Comparison of ENCODE assay signal across 17 cellular contexts in the genomic region with DNA sequence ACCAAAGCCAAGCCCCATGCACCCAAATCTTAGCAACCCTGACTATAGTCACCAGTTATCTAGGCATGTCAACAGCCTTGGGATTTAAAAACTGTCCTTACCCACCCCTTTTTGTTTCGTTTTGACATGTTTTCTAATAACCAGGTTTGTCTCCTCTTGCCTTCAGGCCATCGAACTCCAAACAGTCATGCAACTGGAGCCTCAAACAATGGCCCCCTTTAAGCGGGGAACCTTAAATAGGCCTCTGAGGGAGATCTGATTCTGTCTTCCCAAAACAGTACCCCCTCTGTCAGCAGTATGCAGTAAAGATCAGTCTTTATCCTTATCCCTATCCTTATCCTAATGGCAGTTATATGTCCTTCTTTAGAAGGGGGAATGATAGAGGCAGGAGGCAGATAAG.
"Had no signal": no experiment of that assay in that cellular context is flagged by ENCODE, and none has a peak within 500 bp of the region (broad histone marks: within the 10 kb centered on the region; RNA-seq: fewer than 3 reads in every experiment).

No MANE protein-coding gene starts in this region.

- H3K9me3 ChIP-seq: testis, upper lobe of right lung had no signal

- H3K9me3 Mint-ChIP-seq: activated CD4-positive, alpha-beta T cell treated with anti-CD3 and anti-CD28 coated beads, Interleukin-2, amount 10 ng/mL, durations not matched to agents 7 days and 5 days; activated naive CD4-positive, alpha-beta T cell treated with anti-CD3 and anti-CD28 coated beads, Interleukin-2, amount 10 ng/mL, durations not matched to agents 7 days and 5 days; activated naive CD8-positive, alpha-beta T cell treated with anti-CD3 and anti-CD28 coated beads, Interleukin-2, amount 50 U/mL, for 24 hours had no signal

- H3K4me1 ChIP-seq: testis, upper lobe of right lung had no signal

- FAIRE-seq: frontal cortex, kidney had no signal

- H3K27ac Mint-ChIP-seq: activated CD4-positive, alpha-beta T cell treated with anti-CD3 and anti-CD28 coated beads, Interleukin-2, amount 10 ng/mL, durations not matched to agents 7 days and 5 days; activated naive CD4-positive, alpha-beta T cell treated with anti-CD3 and anti-CD28 coated beads, Interleukin-2, amount 10 ng/mL, durations not matched to agents 7 days and 5 days; activated naive CD8-positive, alpha-beta T cell treated with anti-CD3 and anti-CD28 coated beads, Interleukin-2, amount 50 U/mL, for 24 hours; effector memory CD8-positive, alpha-beta T cell; progenitor cell of endocrine pancreas had no signal

- H3K36me3 Mint-ChIP-seq: activated naive CD4-positive, alpha-beta T cell treated with anti-CD3 and anti-CD28 coated beads, Interleukin-2, amount 10 ng/mL, durations not matched to agents 7 days and 5 days had no signal

- H3K4me3 Mint-ChIP-seq: activated CD4-positive, alpha-beta T cell treated with anti-CD3 and anti-CD28 coated beads, Interleukin-2, amount 10 ng/mL, durations not matched to agents 7 days and 5 days; activated naive CD4-positive, alpha-beta T cell treated with anti-CD3 and anti-CD28 coated beads, Interleukin-2, amount 10 ng/mL, durations not matched to agents 7 days and 5 days; activated naive CD8-positive, alpha-beta T cell treated with anti-CD3 and anti-CD28 coated beads, Interleukin-2, amount 50 U/mL, for 24 hours; effector memory CD8-positive, alpha-beta T cell had no signal

- ATAC-seq: activated naive CD8-positive, alpha-beta T cell treated with anti-CD3 and anti-CD28 coated beads, Interleukin-2, amount 50 U/mL, for 24 hours; effector memory CD8-positive, alpha-beta T cell; left lobe of liver; upper lobe of right lung had no signal

- H3K27ac ChIP-seq: testis, upper lobe of right lung had no signal

- H3K27me3 Mint-ChIP-seq: activated CD4-positive, alpha-beta T cell treated with anti-CD3 and anti-CD28 coated beads, Interleukin-2, amount 10 ng/mL, durations not matched to agents 7 days and 5 days; activated naive CD4-positive, alpha-beta T cell treated with anti-CD3 and anti-CD28 coated beads, Interleukin-2, amount 10 ng/mL, durations not matched to agents 7 days and 5 days; activated naive CD8-positive, alpha-beta T cell treated with anti-CD3 and anti-CD28 coated beads, Interleukin-2, amount 50 U/mL, for 24 hours; effector memory CD8-positive, alpha-beta T cell; progenitor cell of endocrine pancreas had no signal

- H3K27me3 ChIP-seq: testis, upper lobe of right lung had no signal

- H3K36me3 ChIP-seq: upper lobe of right lung had no signal

- H3K4me3 ChIP-seq: lung, testis, upper lobe of right lung had no signal

- DNase-seq: activated CD4-positive, alpha-beta T cell treated with anti-CD3 and anti-CD28 coated beads, Interleukin-2, amount 10 ng/mL, durations not matched to agents 7 days and 5 days; activated CD8-positive, alpha-beta memory T cell treated with anti-CD3 and anti-CD28 coated beads, Interleukin-2, amount 50 U/mL, for 4 hours; activated effector memory CD4-positive, alpha-beta T cell treated with Interleukin-2 at 50 U/mL for 16 hours; activated naive CD4-positive, alpha-beta T cell treated with anti-CD3 and anti-CD28 coated beads, Interleukin-2, amount 10 ng/mL, durations not matched to agents 7 days and 5 days; activated naive CD8-positive, alpha-beta T cell treated with anti-CD3 and anti-CD28 coated beads, Interleukin-2, amount 50 U/mL, for 24 hours; activated T-cell treated with anti-CD3 and anti-CD28 coated beads, Interleukin-2, amount 50 U/mL, for 48 hours; effector memory CD8-positive, alpha-beta T cell; hypothalamus; kidney; T-helper 1 cell; T-helper 9 cell; testis; upper lobe of right lung had no signal

- H3K4me1 Mint-ChIP-seq: activated CD4-positive, alpha-beta T cell treated with anti-CD3 and anti-CD28 coated beads, Interleukin-2, amount 10 ng/mL, durations not matched to agents 7 days and 5 days; activated naive CD4-positive, alpha-beta T cell treated with anti-CD3 and anti-CD28 coated beads, Interleukin-2, amount 10 ng/mL, durations not matched to agents 7 days and 5 days; activated naive CD8-positive, alpha-beta T cell treated with anti-CD3 and anti-CD28 coated beads, Interleukin-2, amount 50 U/mL, for 24 hours had no signal
